In the genomic region with DNA sequence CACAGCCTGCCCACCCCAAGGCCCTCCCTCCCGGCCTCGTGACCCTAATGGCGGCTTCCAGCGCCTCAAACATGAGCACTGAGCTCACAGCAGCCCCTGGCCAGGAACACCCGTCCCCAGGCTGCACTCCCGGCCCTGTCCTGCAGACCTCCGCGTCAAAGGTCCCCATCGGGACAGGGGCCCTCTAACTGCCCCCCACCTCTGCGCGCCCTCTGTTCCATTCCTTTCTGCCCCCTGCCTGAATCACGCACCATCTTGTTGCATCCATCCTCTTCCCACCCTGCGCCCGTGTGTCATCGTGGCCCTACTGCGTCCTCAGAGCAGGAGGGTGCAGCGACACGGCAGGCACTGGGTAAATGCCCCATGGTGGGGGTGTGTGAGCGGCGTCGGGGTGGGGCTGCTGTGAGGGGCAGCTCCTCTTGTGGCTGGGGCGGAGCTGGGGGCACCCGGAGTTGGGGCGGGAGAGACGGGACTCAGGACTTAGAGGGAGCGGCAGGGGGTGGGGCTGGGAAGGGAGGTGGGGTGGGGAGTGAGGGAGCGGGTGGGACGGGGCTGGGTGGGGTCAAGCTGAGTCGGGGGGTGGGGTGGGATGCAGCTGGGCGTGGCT, we compare ENCODE assay signal across 14 cellular contexts. TPM values are rescaled to one million over a fixed set of nuclear protein-coding genes. Genes with fewer than 3 reads are reported as not detected.
DNase-seq lines count a peak whose midpoint lies in the region; ATAC-seq, FAIRE-seq and TF ChIP-seq lines count a peak whose summit lies in the region.
"Had no signal": no experiment of that assay in that cellular context is flagged by ENCODE, and none has a peak within 500 bp of the region (broad histone marks: within the 10 kb centered on the region; RNA-seq: fewer than 3 reads in every experiment).

No MANE protein-coding gene starts in this region.

- POLR2A ChIA-PET in endothelial cell of umbilical vein (lab: Charles Lee): no interaction called here

- BruUV-seq in endothelial cell of umbilical vein (replicated peaks; lab: Mats Ljungman, UMichigan): no TSS peak

- no peaks in the 10 kb centered on the region for H3F3A ChIP-seq in smooth muscle cell (ENCODE audit: low read depth)

- intact Hi-C loops in endothelial cell of umbilical vein (cut with micrococcal nuclease): no loop called here

- H3K4me1 ChIP-seq in endothelial cell of umbilical vein (ENCODE audit: control insufficient read depth, extremely low read depth, insufficient read depth, low read length) (no peaks in the 10 kb centered on the region), smooth muscle cell (ENCODE audit: low read depth) (no peaks in the 10 kb centered on the region)
- H3K4me1 ChIP-seq: thyroid gland had no signal

- H3K27ac ChIP-seq in endothelial cell of umbilical vein (ENCODE audit: insufficient read depth, low read depth, low read length) (no peak overlapping the region), smooth muscle cell (ENCODE audit: low read depth) (no peak overlapping the region)
- H3K27ac ChIP-seq: cardiac muscle cell, hepatocyte, thyroid gland had no signal

- H2AFZ ChIP-seq in endothelial cell of umbilical vein (ENCODE audit: low read depth, low read length) (peak overlapping the region; percentile 51), smooth muscle cell (ENCODE audit: low read depth) (no peak overlapping the region)
- H2AFZ ChIP-seq: hepatocyte had no signal

- H3K79me2 ChIP-seq in endothelial cell of umbilical vein (ENCODE audit: control insufficient read depth, insufficient read depth, low read length): no peaks in the 10 kb centered on the region
- H3K79me2 ChIP-seq in smooth muscle cell (ENCODE audit: low read depth): no peaks in the 10 kb centered on the region
- H3K79me2 ChIP-seq: hepatocyte had no signal

- dilution Hi-C loops in endothelial cell of umbilical vein (cut with MboI; ENCODE audit: extremely low pct_ligation_motif_present, low sequenced_read_pairs): no loop called here

- H3K27me3 ChIP-seq in endothelial cell of umbilical vein (ENCODE audit: control insufficient read depth in 2 of 2, insufficient read depth in 2 of 2, low read length in 2 of 2) (no peaks in the 10 kb centered on the region), smooth muscle cell (ENCODE audit: low read depth) (no peaks in the 10 kb centered on the region)
- H3K27me3 ChIP-seq: cardiac muscle cell, hepatocyte, thyroid gland had no signal

- TF ChIP-seq CTCF in endothelial cell of umbilical vein (IDR thresholded peaks at IDR 0.05; ENCODE audit: extremely low read depth in 1 of 2, insufficient read depth in 1 of 2, low read depth in 1 of 2, low read length in 2 of 2) (no peak), smooth muscle cell (IDR thresholded peaks at IDR 0.05; ENCODE audit: borderline replicate concordance, insufficient read depth, poor library complexity, severe bottlenecking) (no peak)

- no peak for TF ChIP-seq POLR2A in endothelial cell of umbilical vein (IDR thresholded peaks at IDR 0.05; ENCODE audit: low read depth, low read length)

- H3K4me2 ChIP-seq in endothelial cell of umbilical vein (ENCODE audit: insufficient read depth, low read length) (no peak overlapping the region), smooth muscle cell (peak overlapping the region; percentile 31)
- H3K4me2 ChIP-seq: hepatocyte had no signal

- ATAC-seq in HG03378 (IDR thresholded peaks at IDR 0.05; ENCODE audit: unreplicated experiment): no peak

- H4K20me1 ChIP-seq in endothelial cell of umbilical vein (replicated peaks; ENCODE audit: control insufficient read depth, extremely low read depth, insufficient read depth, low read length) (no peaks in the 10 kb centered on the region), smooth muscle cell (ENCODE audit: low read depth) (no peaks in the 10 kb centered on the region)

- no peaks in the 10 kb centered on the region for H3K36me3 ChIP-seq in endothelial cell of umbilical vein (ENCODE audit: control insufficient read depth in 2 of 2, extremely low read depth in 1 of 2, insufficient read depth in 2 of 2, low read length in 2 of 2)
- H3K36me3 ChIP-seq in smooth muscle cell (ENCODE audit: low read depth): no peaks in the 10 kb centered on the region
- H3K36me3 ChIP-seq: cardiac muscle cell, thyroid gland had no signal

- CTCF ChIA-PET in endothelial cell of umbilical vein (lab: Charles Lee): no interaction called here

- H3K9ac ChIP-seq in endothelial cell of umbilical vein (replicated peaks; ENCODE audit: extremely low read depth, insufficient read depth, low read length) (no peak overlapping the region), smooth muscle cell (ENCODE audit: low read depth) (no peak overlapping the region)

- H3K9me1 ChIP-seq in endothelial cell of umbilical vein (replicated peaks; ENCODE audit: control insufficient read depth, extremely low read depth, insufficient read depth, low read length): no peaks in the 10 kb centered on the region

- FAIRE-seq in endothelial cell of umbilical vein (lab: Jason Lieb, UNC): no peak
- FAIRE-seq: D721Med, TTC549 had no signal

- DNase-seq in activated CD8-positive, alpha-beta memory T cell treated with anti-CD3 and anti-CD28 coated beads, Interleukin-2, amount 50 U/mL, for 4 hours: peak; percentile 29
- no peak for DNase-seq in activated CD8-positive, alpha-beta memory T cell treated with anti-CD3 and anti-CD28 coated beads, Interleukin-2, amount 50 U/mL, for 48 hours
- DNase-seq in activated T-cell treated with anti-CD3 and anti-CD28 coated beads, Interleukin-2, amount 50 U/mL, for 1 hour: peak; percentile 29
- DNase-seq in endothelial cell of umbilical vein (ENCODE audit: low read depth, low spot score) (no peak), smooth muscle cell (lab: John Stamatoyannopoulos, UW; ENCODE audit: unreplicated experiment) (no peak), NCI-H226 (no peak), hypothalamus (lab: John Stamatoyannopoulos, UW) (no peak)
- DNase-seq: NCI-H1930, thyroid gland had no signal

- H3K4me3 ChIP-seq in endothelial cell of umbilical vein (replicated peaks in 1 of 3; ENCODE audit: insufficient read depth in 1 of 3, low read depth in 1 of 3, low read length in 3 of 3) (no peak overlapping the region), smooth muscle cell (peak overlapping the region; percentile 13)
- H3K4me3 ChIP-seq: cardiac muscle cell, hepatocyte, thyroid gland had no signal

- H3K9me3 ChIP-seq in endothelial cell of umbilical vein (replicated peaks; ENCODE audit: control insufficient read depth, insufficient read depth, low read length): no peaks in the 10 kb centered on the region
- no peaks in the 10 kb centered on the region for H3K9me3 ChIP-seq in smooth muscle cell (replicated peaks; ENCODE audit: low read depth)
- H3K9me3 ChIP-seq: thyroid gland had no signal

- 20% methylated on average over 18 of the region's 30 CpGs for WGBS in smooth muscle cell (ENCODE audit: low lambda C conversion rate)

TF ChIP-seq in endothelial cell of umbilical vein, 7 proteins besides CTCF, POLR2A, EP300 and RAD21:
- TF ChIP-seq JUN (IDR thresholded peaks at IDR 0.05; ENCODE audit: borderline replicate concordance, insufficient read depth, insufficient read length, low read depth) (no peak), POLR2AphosphoS5 (IDR thresholded peaks at IDR 0.05; ENCODE audit: insufficient read depth, low read depth, low read length) (no peak), EZH2 (IDR thresholded peaks at IDR 0.05; ENCODE audit: borderline replicate concordance, low read depth, low read length, severe bottlenecking) (no peak), MYC (IDR thresholded peaks at IDR 0.05; ENCODE audit: low read depth, low read length) (no peak), FOS (IDR thresholded peaks at IDR 0.05; ENCODE audit: borderline replicate concordance, insufficient read depth, low read length) (no peak), GATA2 (IDR thresholded peaks at IDR 0.05; ENCODE audit: insufficient read depth, insufficient read length, low read depth, low read length) (no peak)
- TF ChIP-seq, protein P1, sequence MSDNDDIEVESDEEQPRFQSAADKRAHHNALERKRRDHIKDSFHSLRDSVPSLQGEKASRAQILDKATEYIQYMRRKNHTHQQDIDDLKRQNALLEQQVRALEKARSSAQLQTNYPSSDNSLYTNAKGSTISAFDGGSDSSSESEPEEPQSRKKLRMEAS (IDR thresholded peaks at IDR 0.05; ENCODE audit: insufficient read depth, insufficient read length): no peak

RNA-seq across cellular contexts. Expression of a gene that starts 13.4 kb away (rescaled TPM):
- total RNA-seq in endothelial cell of umbilical vein: 5.2 and 6.4 TPM in 2 replicates
- 7.7 and 10.8 TPM in 2 replicates for polyA plus RNA-seq in endothelial cell of umbilical vein
- polyA plus RNA-seq in endothelial cell of umbilical vein (2011; cell fraction: cytosol; rRNA removed): 2.6 and 4.5 TPM in 2 replicates
- 5.8 and 8.2 TPM in 2 replicates for polyA plus RNA-seq in endothelial cell of umbilical vein (2011; cell fraction: nucleus; rRNA removed)
- polyA plus RNA-seq in endothelial cell of umbilical vein (2012): 2.5 and 5.8 TPM in 2 replicates
- 12.0 and 15.8 TPM in 2 replicates for polyA minus RNA-seq in endothelial cell of umbilical vein
- polyA minus RNA-seq in endothelial cell of umbilical vein (2011; cell fraction: cytosol; rRNA and poly(A)+ RNA removed): not detected
- 2.6 and 5.0 TPM in 2 replicates for polyA minus RNA-seq in endothelial cell of umbilical vein (2011; cell fraction: nucleus; rRNA and poly(A)+ RNA removed)
- total RNA-seq in smooth muscle cell: 3.7 and 7.9 TPM in 2 replicates
- polyA plus RNA-seq in smooth muscle cell: 16.6 TPM in 2 replicates

Comparison
In these comparisons a context has a peak if more than half of its experiments do, and no peak if none do; other contexts are left out.
1. DNase-seq: peak in activated CD8-positive, alpha-beta memory T cell treated with anti-CD3 and anti-CD28 coated beads, Interleukin-2, amount 50 U/mL, for 4 hours (single experiment) and activated T-cell treated with anti-CD3 and anti-CD28 coated beads, Interleukin-2, amount 50 U/mL, for 1 hour (single experiment); none in activated CD8-positive, alpha-beta memory T cell treated with anti-CD3 and anti-CD28 coated beads, Interleukin-2, amount 50 U/mL, for 48 hours (single experiment), endothelial cell of umbilical vein (single experiment), smooth muscle cell (single experiment), NCI-H226 (single experiment) and hypothalamus (0 of 51).